Comparison of ENCODE assay signal across 9 cellular contexts in genomic region chr7:134593530-134594392, GRCh38. TPM values are rescaled to one million over a fixed set of nuclear protein-coding genes. Genes with fewer than 3 reads are reported as not detected.
DNase-seq lines count a peak whose midpoint lies in the region; ATAC-seq, FAIRE-seq and TF ChIP-seq lines count a peak whose summit lies in the region.
"Had no signal": no experiment of that assay in that cellular context is flagged by ENCODE, and none has a peak within 500 bp of the region (broad histone marks: within the 10 kb centered on the region; RNA-seq: fewer than 3 reads in every experiment).

No MANE protein-coding gene starts in this region.

- H3K36me3 ChIP-seq in endothelial cell of umbilical vein (ENCODE audit: control insufficient read depth in 2 of 2, extremely low read depth in 1 of 2, insufficient read depth in 2 of 2, low read length in 2 of 2) (no peaks in the 10 kb centered on the region), vagina (no peaks in the 10 kb centered on the region)

- no peaks in the 10 kb centered on the region for H3K9me1 ChIP-seq in endothelial cell of umbilical vein (replicated peaks; ENCODE audit: control insufficient read depth, extremely low read depth, insufficient read depth, low read length)

- TSS peak; percentile 42 for BruUV-seq in endothelial cell of umbilical vein (replicated peaks; lab: Mats Ljungman, UMichigan)

- H2AFZ ChIP-seq in endothelial cell of umbilical vein (ENCODE audit: low read depth, low read length): peak overlapping the region; percentile 97

- dilution Hi-C loops in endothelial cell of umbilical vein (cut with MboI; ENCODE audit: extremely low pct_ligation_motif_present, low sequenced_read_pairs): no loop called here

- TF ChIP-seq POLR2A in endothelial cell of umbilical vein (IDR thresholded peaks at IDR 0.05; ENCODE audit: low read depth, low read length): no peak
- no peak for TF ChIP-seq POLR2A in vagina (IDR thresholded peaks at IDR 0.05)

- H3K9me3 ChIP-seq in endothelial cell of umbilical vein (replicated peaks; ENCODE audit: control insufficient read depth, insufficient read depth, low read length) (no peaks in the 10 kb centered on the region), vagina (no peaks in the 10 kb centered on the region)

- H3K4me3 ChIP-seq in endothelial cell of umbilical vein (replicated peaks in 1 of 3; ENCODE audit: insufficient read depth in 1 of 3, low read depth in 1 of 3, low read length in 3 of 3): no peak overlapping the region
- H3K4me3 ChIP-seq in vagina: no peak overlapping the region

- TF ChIP-seq CTCF in endothelial cell of umbilical vein (IDR thresholded peaks at IDR 0.05; ENCODE audit: extremely low read depth in 1 of 2, insufficient read depth in 1 of 2, low read depth in 1 of 2, low read length in 2 of 2) (no peak), vagina (IDR thresholded peaks at IDR 0.05) (no peak)

- FAIRE-seq in endothelial cell of umbilical vein (lab: Jason Lieb, UNC): peak; percentile 70
- FAIRE-seq: A204.1 had no signal

- intact Hi-C loops in endothelial cell of umbilical vein (cut with micrococcal nuclease) (no loop called here), vagina (cut with DNase I) (no loop called here)

- H3K79me2 ChIP-seq in endothelial cell of umbilical vein (ENCODE audit: control insufficient read depth, insufficient read depth, low read length): no peaks in the 10 kb centered on the region

- H3K4me2 ChIP-seq in endothelial cell of umbilical vein (ENCODE audit: insufficient read depth, low read length): no peak overlapping the region

- CTCF ChIA-PET in endothelial cell of umbilical vein (lab: Charles Lee): no interaction called here

- peak overlapping the region; percentile 60 for H3K9ac ChIP-seq in endothelial cell of umbilical vein (replicated peaks; ENCODE audit: extremely low read depth, insufficient read depth, low read length)

- H3K27ac ChIP-seq in endothelial cell of umbilical vein (ENCODE audit: insufficient read depth, low read depth, low read length): peak overlapping the region; percentile 94
- peak overlapping the region; percentile 74 for H3K27ac ChIP-seq in vagina

- H3K27me3 ChIP-seq in endothelial cell of umbilical vein (ENCODE audit: control insufficient read depth in 2 of 2, insufficient read depth in 2 of 2, low read length in 2 of 2): no peaks in the 10 kb centered on the region
- H3K27me3 ChIP-seq in vagina: no peaks in the 10 kb centered on the region

- ATAC-seq in GM18867 (IDR thresholded peaks at IDR 0.05; ENCODE audit: unreplicated experiment) (no peak), GM21447 (IDR thresholded peaks at IDR 0.05; ENCODE audit: unreplicated experiment) (no peak)

- POLR2A ChIA-PET in endothelial cell of umbilical vein (lab: Charles Lee): no interaction called here

- H3K4me1 ChIP-seq in endothelial cell of umbilical vein (ENCODE audit: control insufficient read depth, extremely low read depth, insufficient read depth, low read length): peaks cover 12% of the 10 kb centered on the region
- peaks cover 19% of the 10 kb centered on the region for H3K4me1 ChIP-seq in vagina

- DNase-seq in DMS53 (lab: John Stamatoyannopoulos, UW) (peak; percentile 50), DMS53 treated with DMSO at 0.1 percent for 48 hours (lab: John Stamatoyannopoulos, UW; ENCODE audit: unreplicated experiment) (no peak), endothelial cell of umbilical vein (ENCODE audit: low read depth, low spot score) (peak; percentile 94), midbrain (lab: John Stamatoyannopoulos, UW) (peak; percentile 94), vagina (ENCODE audit: extremely low spot score in 2 of 2) (peak in 1 of 2 donors; percentile 87), NCI-H1417 (lab: John Stamatoyannopoulos, UW) (no peak)

- no peaks in the 10 kb centered on the region for H4K20me1 ChIP-seq in endothelial cell of umbilical vein (replicated peaks; ENCODE audit: control insufficient read depth, extremely low read depth, insufficient read depth, low read length)

TF ChIP-seq in endothelial cell of umbilical vein, 7 proteins besides CTCF, POLR2A, EP300 and RAD21:
- TF ChIP-seq MAX (IDR thresholded peaks at IDR 0.05; ENCODE audit: insufficient read depth, insufficient read length) (no peak), MYC (IDR thresholded peaks at IDR 0.05; ENCODE audit: low read depth, low read length) (no peak), JUN (IDR thresholded peaks at IDR 0.05; ENCODE audit: borderline replicate concordance, insufficient read depth, insufficient read length, low read depth) (no peak), GATA2 (IDR thresholded peaks at IDR 0.05; ENCODE audit: insufficient read depth, insufficient read length, low read depth, low read length) (no peak), EZH2 (IDR thresholded peaks at IDR 0.05; ENCODE audit: borderline replicate concordance, low read depth, low read length, severe bottlenecking) (no peak), FOS (IDR thresholded peaks at IDR 0.05; ENCODE audit: borderline replicate concordance, insufficient read depth, low read length) (no peak), POLR2AphosphoS5 (IDR thresholded peaks at IDR 0.05; ENCODE audit: insufficient read depth, low read depth, low read length) (no peak)
TF ChIP-seq in endothelial cell of umbilical vein: peak in this region for 0.

RNA-seq across cellular contexts. Expression of gene AKR1B15, which starts 44.9 kb away (rescaled TPM):
- total RNA-seq in endothelial cell of umbilical vein (not detected in 2 replicates), vagina (11.5 TPM)
- not detected in 2 replicates for polyA plus RNA-seq in endothelial cell of umbilical vein
- not detected in 2 replicates for polyA plus RNA-seq in endothelial cell of umbilical vein (2011; cell fraction: cytosol; rRNA removed)
- not detected in 2 replicates for polyA plus RNA-seq in endothelial cell of umbilical vein (2011; cell fraction: nucleus; rRNA removed)
- polyA plus RNA-seq in endothelial cell of umbilical vein (2012): not detected in 2 replicates
- not detected in 2 replicates for polyA minus RNA-seq in endothelial cell of umbilical vein
- not detected for polyA minus RNA-seq in endothelial cell of umbilical vein (2011; cell fraction: cytosol; rRNA and poly(A)+ RNA removed)
- not detected in 2 replicates for polyA minus RNA-seq in endothelial cell of umbilical vein (2011; cell fraction: nucleus; rRNA and poly(A)+ RNA removed)

RNA-seq across cellular contexts. Expression of gene BPGM, which starts 52.9 kb away (rescaled TPM):
- total RNA-seq in endothelial cell of umbilical vein: 28.3 and 44.4 TPM in 2 replicates
- 18.9 and 24.2 TPM in 2 replicates for polyA plus RNA-seq in endothelial cell of umbilical vein
- 35.6 and 36.7 TPM in 2 replicates for polyA plus RNA-seq in endothelial cell of umbilical vein (2011; cell fraction: cytosol; rRNA removed)
- polyA plus RNA-seq in endothelial cell of umbilical vein (2011; cell fraction: nucleus; rRNA removed): 24.4 and 31.7 TPM in 2 replicates
- polyA plus RNA-seq in endothelial cell of umbilical vein (2012): 62.5 and 70.6 TPM in 2 replicates
- 24.6 and 27.8 TPM in 2 replicates for polyA minus RNA-seq in endothelial cell of umbilical vein
- polyA minus RNA-seq in endothelial cell of umbilical vein (2011; cell fraction: cytosol; rRNA and poly(A)+ RNA removed): 3.1 TPM
- polyA minus RNA-seq in endothelial cell of umbilical vein (2011; cell fraction: nucleus; rRNA and poly(A)+ RNA removed): 25.4 and 28.9 TPM in 2 replicates
- total RNA-seq in vagina: 9.1 TPM

Comparison
In these comparisons a context has a peak if more than half of its experiments do, and no peak if none do; other contexts are left out.
1. DNase-seq: peak in DMS53 (single experiment), endothelial cell of umbilical vein (single experiment) and midbrain (single experiment); none in DMS53 treated with DMSO at 0.1 percent for 48 hours (single experiment) and NCI-H1417 (0 of 3).
2. RNA of gene AKR1B15, which starts 44.9 kb away (total RNA-seq): 11.5 TPM in vagina (single experiment); not detected in endothelial cell of umbilical vein; every median in the first group is over 10 times any median in the second.